35 cellular contexts compared by ENCODE assay signal in genomic region chr2:101528501-101528900, GRCh38. TPM values are rescaled to one million over a fixed set of nuclear protein-coding genes. Genes with fewer than 3 reads are reported as not detected.
"Had no signal": no experiment of that assay in that cellular context is flagged by ENCODE, and none has a peak within 500 bp of the region (broad histone marks: within the 10 kb centered on the region; RNA-seq: fewer than 3 reads in every experiment).

No MANE protein-coding gene starts in this region.

- H3K4me1 ChIP-seq: ascending aorta, Peyer's patch had no signal

- H3K36me3 Mint-ChIP-seq: activated naive CD4-positive, alpha-beta T cell treated with anti-CD3 and anti-CD28 coated beads, Interleukin-2, amount 50 U/mL, for 24 hours had no signal

- H3K9me3 ChIP-seq: ascending aorta, Peyer's patch had no signal

- H3K9me3 Mint-ChIP-seq: activated naive CD4-positive, alpha-beta T cell treated with anti-CD3 and anti-CD28 coated beads, Interleukin-2, amount 50 U/mL, for 24 hours; activated T-cell treated with anti-CD3 and anti-CD28 coated beads, Interleukin-2, amount 50 U/mL, for 24 hours; activated T-helper 2 cell treated with anti-CD3 and anti-CD28 coated beads, Interferon-gamma antibody, Interleukin-2, Interleukin-4, amounts not matched to agents 10 μg/mL and 5 μg/mL and 100 μg/mL, durations not matched to agents 14 hours and 24 hours and 36 hours; central memory CD8-positive, alpha-beta T cell had no signal

- H3K4me1 Mint-ChIP-seq: activated CD4-positive, alpha-beta T cell treated with anti-CD3 and anti-CD28 coated beads, Interleukin-2, amount 10 ng/mL, durations not matched to agents 7 days and 5 days; activated naive CD4-positive, alpha-beta T cell treated with anti-CD3 and anti-CD28 coated beads, Interleukin-2, amount 50 U/mL, for 24 hours; activated naive CD8-positive, alpha-beta T cell treated with anti-CD3 and anti-CD28 coated beads, Interleukin-2, amount 10 ng/mL, durations not matched to agents 7 days and 5 days; central memory CD8-positive, alpha-beta T cell had no signal

- DNase-seq: activated CD4-positive, alpha-beta T cell treated with anti-CD3 and anti-CD28 coated beads, Interleukin-2, amount 10 ng/mL, durations not matched to agents 7 days and 5 days; activated CD4-positive, alpha-beta T cell treated with anti-CD3 and anti-CD28 coated beads, Interleukin-2, amount 50 U/mL, for 48 hours; activated CD4-positive, CD25-positive, alpha-beta regulatory T cell; activated CD8-positive, alpha-beta T cell treated with anti-CD3 and anti-CD28 coated beads, Interleukin-2, amount 10 ng/mL, durations not matched to agents 7 days and 5 days; activated gamma-delta T cell; activated naive CD4-positive, alpha-beta T cell treated with Interleukin-2 at 50 U/mL for 16 hours; activated naive CD8-positive, alpha-beta T cell treated with anti-CD3 and anti-CD28 coated beads, Interleukin-2, amount 10 ng/mL, durations not matched to agents 7 days and 5 days; activated T-cell treated with anti-CD3 and anti-CD28 coated beads, Interleukin-2, amount 50 U/mL, for 24 hours; amygdala; KG1; MM.1S; MV-4-11; NCI-H1092; NCI-H1436 treated with DMSO at 0.1 percent for 48 hours; NCI-H1694 treated with DMSO at 0.1 percent for 48 hours; NCI-H2029; NCI-H345; NCI-H526 treated with DMSO at 0.1 percent for 48 hours; NCI-H774; Peyer's patch; RPMI8226; SHP77 treated with DMSO at 0.1 percent for 48 hours; SW 1271; T-helper 1 cell; T-helper 2 cell; T-helper 9 cell had no signal

- H3K4me3 Mint-ChIP-seq: activated CD4-positive, alpha-beta T cell treated with anti-CD3 and anti-CD28 coated beads, Interleukin-2, amount 10 ng/mL, durations not matched to agents 7 days and 5 days; activated CD8-positive, alpha-beta T cell treated with anti-CD3 and anti-CD28 coated beads, Interleukin-2, amount 10 ng/mL, durations not matched to agents 7 days and 5 days; activated naive CD4-positive, alpha-beta T cell treated with anti-CD3 and anti-CD28 coated beads, Interleukin-2, amount 50 U/mL, for 24 hours; activated naive CD8-positive, alpha-beta T cell treated with anti-CD3 and anti-CD28 coated beads, Interleukin-2, amount 10 ng/mL, durations not matched to agents 7 days and 5 days; activated T-cell treated with anti-CD3 and anti-CD28 coated beads, Interleukin-2, amount 50 U/mL, for 24 hours; central memory CD8-positive, alpha-beta T cell had no signal

- H3K36me3 ChIP-seq: ascending aorta, cardiac muscle cell, Peyer's patch had no signal

- ATAC-seq: activated CD8-positive, alpha-beta T cell treated with anti-CD3 and anti-CD28 coated beads, Interleukin-2, amount 10 ng/mL, durations not matched to agents 7 days and 5 days; SK-N-SH treated with all-trans-retinoic acid at 6 μM for 48 hours had no signal

- H3K27ac ChIP-seq: ascending aorta, cardiac muscle cell, Peyer's patch, VCaP had no signal

- H3K27me3 ChIP-seq: ascending aorta, cardiac muscle cell, Peyer's patch had no signal

- H3K27ac Mint-ChIP-seq: activated CD4-positive, alpha-beta T cell treated with anti-CD3 and anti-CD28 coated beads, Interleukin-2, amount 10 ng/mL, durations not matched to agents 7 days and 5 days; activated CD8-positive, alpha-beta T cell treated with anti-CD3 and anti-CD28 coated beads, Interleukin-2, amount 10 ng/mL, durations not matched to agents 7 days and 5 days; activated naive CD4-positive, alpha-beta T cell treated with anti-CD3 and anti-CD28 coated beads, Interleukin-2, amount 50 U/mL, for 24 hours; activated naive CD8-positive, alpha-beta T cell treated with anti-CD3 and anti-CD28 coated beads, Interleukin-2, amount 10 ng/mL, durations not matched to agents 7 days and 5 days; activated T-cell treated with anti-CD3 and anti-CD28 coated beads, Interleukin-2, amount 50 U/mL, for 24 hours; activated T-helper 2 cell treated with anti-CD3 and anti-CD28 coated beads, Interferon-gamma antibody, Interleukin-2, Interleukin-4, amounts not matched to agents 10 μg/mL and 5 μg/mL and 100 μg/mL, durations not matched to agents 14 hours and 24 hours and 36 hours had no signal

- H3K4me3 ChIP-seq: ascending aorta, cardiac muscle cell, Peyer's patch had no signal

- H3K27me3 Mint-ChIP-seq: activated naive CD4-positive, alpha-beta T cell treated with anti-CD3 and anti-CD28 coated beads, Interleukin-2, amount 50 U/mL, for 24 hours; activated T-cell treated with anti-CD3 and anti-CD28 coated beads, Interleukin-2, amount 50 U/mL, for 24 hours had no signal

RNA-seq across cellular contexts. Expression of gene RFX8, which starts 53.6 kb away (rescaled TPM):
- total RNA-seq: ascending aorta, chondrocyte, Peyer's patch, SK-MEL-5 had no signal
